ENCODE assay signal across 28 cellular contexts in the genomic region with DNA sequence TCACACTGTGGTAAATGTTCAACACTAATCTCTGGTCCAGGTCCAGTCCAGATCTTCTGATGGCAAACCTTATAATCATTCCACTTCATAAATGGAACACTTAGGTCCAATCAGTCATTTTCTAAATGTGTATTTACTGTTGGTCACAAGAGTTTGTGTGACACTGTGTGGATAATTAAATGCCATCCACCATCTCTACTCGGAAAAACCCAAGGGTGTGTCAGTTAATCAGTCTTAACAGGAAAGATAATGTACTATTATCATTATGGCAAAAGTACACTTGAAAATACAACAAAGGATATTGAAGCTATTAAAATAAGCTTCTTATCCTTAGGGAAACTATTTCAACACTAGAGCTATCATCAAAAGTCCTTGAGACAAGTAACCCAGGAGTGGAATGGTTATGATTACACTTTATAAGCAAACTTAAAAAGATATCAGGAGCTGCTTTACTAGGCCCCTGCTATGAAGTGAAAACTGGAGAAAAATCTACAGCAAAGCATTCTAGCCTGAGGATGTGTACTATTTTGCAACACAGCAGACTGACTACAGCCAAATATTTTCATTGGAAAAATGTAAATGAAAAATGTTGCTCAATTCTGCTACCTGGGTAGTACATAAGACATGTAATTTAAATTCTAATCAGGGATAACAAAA.
A peak's percentile ranks its signal among the peaks of the same experiment; 100 is the strongest.
DNase-seq lines count a peak whose midpoint lies in the region; ATAC-seq and TF ChIP-seq lines count a peak whose summit lies in the region.
"Had no signal": no experiment of that assay in that cellular context is flagged by ENCODE, and none has a peak within 500 bp of the region (broad histone marks: within the 10 kb centered on the region; RNA-seq: fewer than 3 reads in every experiment).

No MANE protein-coding gene starts in this region.

- H3K27ac ChIP-seq in RWPE2 (ENCODE audit: poor library complexity, severe bottlenecking) (no peak overlapping the region), Karpas-422 (ENCODE audit: low read length) (no peak overlapping the region)
- H3K27ac ChIP-seq: 22Rv1, ascending aorta, suprapubic skin had no signal

- no peaks in the 10 kb centered on the region; the same call in 1 of the 2 replicates for H3K9me2 ChIP-seq in Karpas-422 (replicated peaks; ENCODE audit: insufficient read depth, low read length)

- no peak overlapping the region for H3K9ac ChIP-seq in Karpas-422 (ENCODE audit: low read length)

- H3K9me3 ChIP-seq in RWPE2 (ENCODE audit: severe bottlenecking), result no peaks in the 10 kb centered on the region
- H3K9me3 ChIP-seq in Karpas-422 (ENCODE audit: low read length), result peaks cover 29% of the 10 kb centered on the region; the same call in 1 of the 2 replicates
- H3K9me3 ChIP-seq: ascending aorta, gastroesophageal sphincter, suprapubic skin had no signal

- H4K20me1 ChIP-seq in Karpas-422 (ENCODE audit: insufficient read depth, low read depth, low read length), result no peaks in the 10 kb centered on the region

- H3K27me3 ChIP-seq in RWPE2 (ENCODE audit: insufficient read depth, poor library complexity, severe bottlenecking) (no peaks in the 10 kb centered on the region), Karpas-422 (ENCODE audit: low read length) (no peaks in the 10 kb centered on the region)
- H3K27me3 ChIP-seq: ascending aorta, gastroesophageal sphincter, suprapubic skin had no signal

- no peaks in the 10 kb centered on the region for H3K36me3 ChIP-seq in RWPE2 (ENCODE audit: low read depth)
- H3K36me3 ChIP-seq in Karpas-422 (ENCODE audit: insufficient read depth, low read length), result no peaks in the 10 kb centered on the region
- H3K36me3 ChIP-seq: ascending aorta, gastroesophageal sphincter, suprapubic skin had no signal

- H3K4me2 ChIP-seq in Karpas-422 (ENCODE audit: low read depth, low read length, poor library complexity, severe bottlenecking), result no peak overlapping the region
- H3K4me2 ChIP-seq: smooth muscle cell had no signal

- DNase-seq in NCI-H1417 (lab: John Stamatoyannopoulos, UW) (peak in 2 of 3 experiments; percentile 50 to 68), NCI-H1417 treated with DMSO at 0.1 percent for 48 hours (lab: John Stamatoyannopoulos, UW) (no peak), RWPE2 (ENCODE audit: low spot score) (no peak), fibroblast of pulmonary artery (ENCODE audit: low read depth) (peak; percentile 44), sciatic nerve (ENCODE audit: low spot score) (no peak), Karpas-422 (no peak), activated T-cell treated with anti-CD3 and anti-CD28 coated beads for 4 hours (no peak), DMS79 treated with DMSO at 0.1 percent for 48 hours (lab: John Stamatoyannopoulos, UW) (no peak)
- DNase-seq: activated CD4-positive, alpha-beta T cell treated with anti-CD3 and anti-CD28 coated beads, Interleukin-2, amount 50 U/mL, for 1 hour; activated CD4-positive, CD25-positive, alpha-beta regulatory T cell; activated gamma-delta T cell; activated naive CD8-positive, alpha-beta T cell treated with anti-CD3 and anti-CD28 coated beads for 36 hours; activated T-cell treated with anti-CD3 and anti-CD28 coated beads, Interleukin-2, amount 50 U/mL, for 24 hours; Calu3; central memory CD4-positive, alpha-beta T cell; GOT3; HFFc6; hippocampal formation; KG1; left cardiac atrium; NCI-H1436 treated with DMSO at 0.1 percent for 48 hours; stimulated activated naive CD4-positive, alpha-beta T cell had no signal

- no peak overlapping the region for H2AFZ ChIP-seq in Karpas-422 (ENCODE audit: low read length)

- no peaks in the 10 kb centered on the region for H3K79me2 ChIP-seq in Karpas-422 (ENCODE audit: low read length)

- H3K4me3 ChIP-seq in RWPE2 (ENCODE audit: severe bottlenecking), result no peak overlapping the region
- H3K4me3 ChIP-seq in fibroblast of pulmonary artery (replicated peaks; ENCODE audit: low read depth, low read length), result no peak overlapping the region
- H3K4me3 ChIP-seq in Karpas-422 (ENCODE audit: low read length), result no peak overlapping the region
- H3K4me3 ChIP-seq: ascending aorta, gastroesophageal sphincter, smooth muscle cell, suprapubic skin had no signal

- ATAC-seq in RWPE2 (ENCODE audit: low read depth) (peak; percentile 33; the same call in 1 of the 3 replicates), sciatic nerve (peak; percentile 25)
- ATAC-seq: esophagus mucosa, gastroesophageal sphincter had no signal

- no peaks in the 10 kb centered on the region for H3K4me1 ChIP-seq in RWPE2 (ENCODE audit: insufficient read depth, poor library complexity, severe bottlenecking)
- H3K4me1 ChIP-seq in Karpas-422 (ENCODE audit: low read length), result no peaks in the 10 kb centered on the region
- H3K4me1 ChIP-seq: ascending aorta had no signal

- intact Hi-C loops in sciatic nerve (cut with DNase I), result no loop called here

- TF ChIP-seq CTCF in RWPE2 (IDR thresholded peaks at IDR 0.05; ENCODE audit: poor library complexity, severe bottlenecking) (no peak), fibroblast of pulmonary artery (IDR thresholded peaks at IDR 0.05; ENCODE audit: low read length, missing control alignments) (no peak)

Comparison
In these comparisons a context has a peak if more than half of its experiments do, and no peak if none do; other contexts are left out.
1. DNase-seq: peak in NCI-H1417 (2 of 3) and fibroblast of pulmonary artery (single experiment); none in NCI-H1417 treated with DMSO at 0.1 percent for 48 hours (single experiment), RWPE2 (single experiment), sciatic nerve (single experiment), Karpas-422 (single experiment), activated T-cell treated with anti-CD3 and anti-CD28 coated beads for 4 hours (single experiment) and DMS79 treated with DMSO at 0.1 percent for 48 hours (single experiment).